Comparison of ENCODE assay signal across 5 cellular contexts in the genomic region with DNA sequence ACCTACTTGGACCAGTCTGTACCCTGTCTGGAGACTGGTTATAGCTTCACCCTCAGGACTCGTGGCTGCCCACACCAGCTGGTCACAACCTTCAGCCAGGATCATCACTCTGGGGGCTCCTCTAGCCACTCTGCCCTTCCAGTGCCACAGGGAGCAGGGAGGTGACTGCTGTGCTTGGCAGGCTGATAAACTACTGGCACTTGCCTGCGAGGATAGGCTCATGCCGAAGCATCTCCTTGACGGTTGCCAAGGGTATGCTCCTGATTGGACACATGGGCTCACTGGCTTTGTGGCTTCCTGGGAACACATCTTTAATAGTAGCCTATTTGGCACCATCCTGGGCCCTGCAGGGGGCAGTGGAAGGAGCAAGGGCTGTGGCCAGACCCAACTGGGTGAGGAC.
A peak's percentile ranks its signal among the peaks of the same experiment; 100 is the strongest.
DNase-seq lines count a peak whose midpoint lies in the region; ATAC-seq and TF ChIP-seq lines count a peak whose summit lies in the region.
"Not testable (repeated sequence)": the region's sequence is repeated elsewhere in the genome, so short reads cannot be mapped to it uniquely, and the experiment has no call there.

No MANE protein-coding gene starts in this region.

- H3K9ac ChIP-seq in HCT116 (ENCODE audit: low read length): not testable (repeated sequence)

- not testable (repeated sequence) for H3K9me2 ChIP-seq in HCT116 (ENCODE audit: insufficient read depth)

- not testable (repeated sequence) for H3K27me3 ChIP-seq in HCT116 (ENCODE audit: insufficient read depth, low read length); heart left ventricle

- 60 to 62% methylated on average over 1 of the region's 4 CpGs; no CpG with 5 or more reads in 2 of the 4 donors for WGBS in heart left ventricle, 4 donors

- ATAC-seq in HCT116 (peak; percentile 67), Right ventricle myocardium inferior (peak; percentile 24), heart left ventricle (peak in 3 of 4 donors; percentile 23 to 52 (median 35)), left ventricle myocardium superior (peak; percentile 42)
- peak; percentile 11 for ATAC-seq in stimulated activated effector memory CD8-positive, alpha-beta T cell treated with anti-CD3 and anti-CD28 coated beads, Interleukin-12 subunit alpha, Interleukin-12 subunit beta, amount 100 ng/mL, for 72 hours

- not testable (repeated sequence) for H3K79me2 ChIP-seq in HCT116 (ENCODE audit: insufficient read depth, low read length)

- not testable (repeated sequence) for H3K4me3 Mint-ChIP-seq in stimulated activated effector memory CD8-positive, alpha-beta T cell treated with anti-CD3 and anti-CD28 coated beads, Interleukin-12 subunit alpha, Interleukin-12 subunit beta, amount 100 ng/mL, for 72 hours

- POLR2A ChIA-PET in HCT116 (lab: Charles Lee): not testable (repeated sequence)

- H3K4me1 ChIP-seq in HCT116 (ENCODE audit: control insufficient read depth in 1 of 2, insufficient read depth in 2 of 2, low read length in 2 of 2); heart left ventricle: not testable (repeated sequence)

- not testable (repeated sequence) for H3K36me3 Mint-ChIP-seq in stimulated activated effector memory CD8-positive, alpha-beta T cell treated with anti-CD3 and anti-CD28 coated beads, Interleukin-12 subunit alpha, Interleukin-12 subunit beta, amount 100 ng/mL, for 72 hours

- not testable (repeated sequence) for H3K9me3 ChIP-seq in HCT116 (ENCODE audit: control insufficient read depth in 1 of 2, insufficient read depth in 1 of 2, low read depth in 1 of 2, low read length in 2 of 2); heart left ventricle

- DNase-seq in HCT116 (ENCODE audit: low read depth, low spot score); Right ventricle myocardium inferior (ENCODE audit: missing footprints); heart left ventricle; left ventricle myocardium superior; stimulated activated effector memory CD8-positive, alpha-beta T cell treated with anti-CD3 and anti-CD28 coated beads, Interleukin-12 subunit alpha, Interleukin-12 subunit beta, amount 100 ng/mL, for 72 hours (ENCODE audit: low spot score in 2 of 2): not testable (repeated sequence)

- H3K9me3 Mint-ChIP-seq in stimulated activated effector memory CD8-positive, alpha-beta T cell treated with anti-CD3 and anti-CD28 coated beads, Interleukin-12 subunit alpha, Interleukin-12 subunit beta, amount 100 ng/mL, for 72 hours: not testable (repeated sequence)

- RAD21 ChIA-PET in HCT116 (lab: Charles Lee; ENCODE audit: low non-redundant PET in 1 of 2, low total read pairs in 2 of 2, uncharacterized antibody in 2 of 2, unreplicated experiment in 2 of 2): not testable (repeated sequence)

- intact Hi-C loops in HCT116 (cut with micrococcal nuclease); Right ventricle myocardium inferior (cut with DNase I); heart left ventricle (cut with DNase I); left ventricle myocardium superior (cut with micrococcal nuclease): not testable (repeated sequence)

- not testable (repeated sequence) for BruUV-seq in HCT116 (replicated peaks; lab: Mats Ljungman, UMichigan)

- H3K4me2 ChIP-seq in HCT116 (ENCODE audit: low read length): not testable (repeated sequence)

- H3K36me3 ChIP-seq in HCT116 (ENCODE audit: control insufficient read depth in 1 of 2, insufficient read depth in 2 of 2, low read length in 2 of 2); heart left ventricle: not testable (repeated sequence)

- H4K20me1 ChIP-seq in HCT116 (ENCODE audit: insufficient read depth): not testable (repeated sequence)

- not testable (repeated sequence) for H3K4me3 ChIP-seq in HCT116 (replicated peaks in 1 of 2; ENCODE audit: low read depth in 1 of 2, low read length in 2 of 2); heart left ventricle

- not testable (repeated sequence) for H2AFZ ChIP-seq in HCT116 (ENCODE audit: low read depth, low read length, poor library complexity, severe bottlenecking)

- TF ChIP-seq POLR2A in HCT116 (IDR thresholded peaks at IDR 0.05; ENCODE audit: borderline replicate concordance, extremely low read depth, insufficient read depth, insufficient read length); heart left ventricle (IDR thresholded peaks at IDR 0.05): not testable (repeated sequence)

- CTCF ChIA-PET in HCT116 (lab: Charles Lee): not testable (repeated sequence)

- H3K27ac ChIP-seq in HCT116 (ENCODE audit: low read depth, low read length); heart left ventricle: not testable (repeated sequence)

- TF ChIP-seq CTCF in HCT116 (IDR thresholded peaks at IDR 0.05 in 2 of 3, conservative IDR thresholded peaks at IDR 0.05 in 1 of 3; ENCODE audit: borderline replicate concordance in 1 of 3, insufficient read depth in 1 of 3, low read depth in 2 of 3, low read length in 2 of 3); heart left ventricle (IDR thresholded peaks at IDR 0.05): not testable (repeated sequence)

- not testable (repeated sequence) for H3K27ac Mint-ChIP-seq in stimulated activated effector memory CD8-positive, alpha-beta T cell treated with anti-CD3 and anti-CD28 coated beads, Interleukin-12 subunit alpha, Interleukin-12 subunit beta, amount 100 ng/mL, for 72 hours

- not testable (repeated sequence) for TF ChIP-seq RAD21 in HCT116 (IDR thresholded peaks at IDR 0.05; ENCODE audit: low read depth)

- not testable (repeated sequence) for H3K4me1 Mint-ChIP-seq in stimulated activated effector memory CD8-positive, alpha-beta T cell treated with anti-CD3 and anti-CD28 coated beads, Interleukin-12 subunit alpha, Interleukin-12 subunit beta, amount 100 ng/mL, for 72 hours

Comparison
In these comparisons a context has a peak if more than half of its experiments do, and no peak if none do; other contexts are left out.
1. ATAC-seq: peak in every context shown above with its lines; median percentile 67 in HCT116; 42 in left ventricle myocardium superior; 35 in heart left ventricle; 24 in Right ventricle myocardium inferior; 11 in stimulated activated effector memory CD8-positive, alpha-beta T cell treated with anti-CD3 and anti-CD28 coated beads, Interleukin-12 subunit alpha, Interleukin-12 subunit beta, amount 100 ng/mL, for 72 hours.